In genomic region chr11:76035020-76035419, GRCh38 we compare ENCODE assay signal across 25 cellular contexts.
"Had no signal": no experiment of that assay in that cellular context is flagged by ENCODE, and none has a peak within 500 bp of the region (broad histone marks: within the 10 kb centered on the region; RNA-seq: fewer than 3 reads in every experiment).

No MANE protein-coding gene starts in this region.

- H3K4me3 ChIP-seq: heart right ventricle, left lung, mucosa of descending colon, pancreas, sigmoid colon, stomach, thyroid gland, vagina had no signal

- H3K27ac ChIP-seq: epithelial cell of prostate, heart right ventricle, left lung, neutrophil, pancreas, sigmoid colon, stomach, thyroid gland, vagina had no signal

- H3K36me3 ChIP-seq: heart right ventricle, left lung, pancreas, sigmoid colon, stomach, thyroid gland, vagina had no signal

- H3K27me3 ChIP-seq: heart right ventricle, left lung, neutrophil, pancreas, sigmoid colon, stomach, thyroid gland, vagina had no signal

- H3K4me1 ChIP-seq: left lung, sigmoid colon, thyroid gland had no signal

- ATAC-seq: esophagus mucosa; heart right ventricle; left cardiac atrium; left lung; mucosa of descending colon; natural killer cell treated with Interleukin-12 subunit alpha and Interleukin-12 subunit beta and Interleukin-15 and Interleukin-18, amount 100 ng/mL, for 72 hours; pancreas; stimulated activated effector memory CD8-positive, alpha-beta T cell treated with anti-CD3 and anti-CD28 coated beads, Interleukin-12 subunit alpha, Interleukin-12 subunit beta, amount 100 ng/mL, for 72 hours had no signal

- H3K9me3 ChIP-seq: heart right ventricle, left lung, mucosa of descending colon, neutrophil, pancreas, sigmoid colon, stomach, thyroid gland, vagina had no signal

- DNase-seq: effector CD8-positive, alpha-beta T cell; endodermal cell; foreskin melanocyte; glutamatergic neuron; heart right ventricle; hippocampal formation; left cardiac atrium; left lung; mesenchymal stem cell; mucosa of descending colon; naive B cell; pancreas; sigmoid colon; stimulated activated CD4-positive, alpha-beta T cell treated with anti-CD3 and anti-CD28 coated beads, Interleukin-2, amount 100 ng/mL, for 24 hours; stimulated activated CD4-positive, alpha-beta T cell treated with anti-CD3 and anti-CD28 coated beads, Interleukin-4, amount 100 ng/mL, for 24 hours; stimulated activated naive CD4-positive, alpha-beta T cell treated with Interleukin-2 at 50 U/mL for 16 hours; stomach; thyroid gland; trophoblast cell had no signal
